Comparison of ENCODE assay signal across 11 cellular contexts in genomic region chr1:209926045-209926444, GRCh38. TPM values are rescaled to one million over a fixed set of nuclear protein-coding genes. Genes with fewer than 3 reads are reported as not detected.
DNase-seq lines count a peak whose midpoint lies in the region; ATAC-seq and TF ChIP-seq lines count a peak whose summit lies in the region.
"Had no signal": no experiment of that assay in that cellular context is flagged by ENCODE, and none has a peak within 500 bp of the region (broad histone marks: within the 10 kb centered on the region; RNA-seq: fewer than 3 reads in every experiment).

No MANE protein-coding gene starts in this region.

- H3K36me3 ChIP-seq in BJ (ENCODE audit: control insufficient read depth, insufficient read depth, low read length) (no peaks in the 10 kb centered on the region), PC-3 (ENCODE audit: low read depth, low read length) (no peaks in the 10 kb centered on the region)
- H3K36me3 ChIP-seq: gastrocnemius medialis had no signal

- peak; percentile 72 for ATAC-seq in PC-3
- ATAC-seq: gastrocnemius medialis had no signal

- no peak overlapping the region for H4K8ac ChIP-seq in H9 (replicated peaks; ENCODE audit: insufficient read length, low read depth, low read length)

- no peak overlapping the region for H2BK120ac ChIP-seq in H9 (ENCODE audit: low read depth, low read length, poor library complexity, severe bottlenecking)

- H2BK5ac ChIP-seq in H9 (ENCODE audit: insufficient read length, low read length): no peak overlapping the region

- POLR2A ChIA-PET in BJ (lab: Charles Lee) (no interaction called here), PC-3 (lab: Charles Lee; ENCODE audit: unreplicated experiment) (no interaction called here)

- H3T11ph ChIP-seq in H9 (ENCODE audit: low read length): no peak overlapping the region

- WGBS in H9 (ENCODE audit: extremely low coverage, insufficient read length, low lambda C conversion rate): no CpG with 5 or more reads among the region's 3 CpGs

- H4K20me1 ChIP-seq in PC-3 (ENCODE audit: low read length): no peaks in the 10 kb centered on the region
- no peaks in the 10 kb centered on the region for H4K20me1 ChIP-seq in H9 (ENCODE audit: control insufficient read depth, insufficient read depth, insufficient read length)

- no peaks in the 10 kb centered on the region for H3K23me2 ChIP-seq in H9 (ENCODE audit: insufficient read length, low read depth, low read length, poor library complexity, severe bottlenecking)

- H3K14ac ChIP-seq in H9 (ENCODE audit: insufficient read depth, low read length): no peak overlapping the region

- H2BK15ac ChIP-seq in H9 (ENCODE audit: low read depth, low read length): no peak overlapping the region

- TF ChIP-seq CTCF in BJ (IDR thresholded peaks at IDR 0.05; ENCODE audit: insufficient read depth, low read depth, low read length) (no peak), PC-3 (conservative IDR thresholded peaks at IDR 0.05; ENCODE audit: low read depth, low read length) (no peak), fibroblast of the aortic adventitia (IDR thresholded peaks at IDR 0.05; ENCODE audit: insufficient read depth, low read length) (no peak), H9 (conservative IDR thresholded peaks at IDR 0.05) (no peak)

- no TSS peak for BruUV-seq in PC-3 (replicated peaks; lab: Mats Ljungman, UMichigan)

- CTCF ChIA-PET in BJ (lab: Yijun Ruan, JAX): interaction anchor here (0.9 to 1.3 kb wide), 3 partner anchors 9 to 25 kb away, joined by 3 read pairs; no protein-coding TSS in a partner anchor
- CTCF ChIA-PET in PC-3 (lab: Charles Lee): interaction anchor here (0.6 kb wide), 1 partner anchor 53 kb away, joined by 3 read pairs; no protein-coding TSS in a partner anchor

- H4K91ac ChIP-seq in H9 (ENCODE audit: insufficient read length, low read depth, low read length): no peak overlapping the region

- no peak overlapping the region for H2AK5ac ChIP-seq in H9 (ENCODE audit: insufficient read length, low read length)

- H2AFZ ChIP-seq in PC-3 (ENCODE audit: low read length) (peak overlapping the region; percentile 16; the same call in 1 of the 2 replicates), H9 (ENCODE audit: low read length) (no peak overlapping the region)

- no peak overlapping the region for H2BK20ac ChIP-seq in H9 (ENCODE audit: low read depth, low read length, poor library complexity, severe bottlenecking)

- no peak overlapping the region for H4K5ac ChIP-seq in H9 (ENCODE audit: insufficient read length, low read depth, low read length)

- H3K9me2 ChIP-seq in PC-3 (replicated peaks; ENCODE audit: low read length): no peaks in the 10 kb centered on the region

- peaks cover 3 to 10% of the 10 kb centered on the region in 2 experiments; a peak in 3 of 4 replicates for H3K4me1 Mint-ChIP-seq in H9
- H3K4me1 Mint-ChIP-seq: nephron had no signal

- no peak overlapping the region for H2BK12ac ChIP-seq in H9 (ENCODE audit: insufficient read length, low read depth, low read length)

- H3K36me3 Mint-ChIP-seq in H9 (ENCODE audit: insufficient read depth in 1 of 3, low read depth in 3 of 3): peaks cover 0 to 2% (median 0%) of the 10 kb centered on the region in 3 experiments; a peak in 2 of 7 replicates

- H3K4me1 ChIP-seq in PC-3 (ENCODE audit: insufficient read depth, low read length): peaks cover 14% of the 10 kb centered on the region
- no peaks in the 10 kb centered on the region; the same call in 1 of the 2 replicates for H3K4me1 ChIP-seq in H9 (ENCODE audit: insufficient read depth, low read length)
- H3K4me1 ChIP-seq: gastrocnemius medialis had no signal

- H3K56ac ChIP-seq in H9 (ENCODE audit: insufficient read length, low read depth, low read length): no peak overlapping the region

- H3K4me3 ChIP-seq in BJ (ENCODE audit: low read depth, low read length) (no peak overlapping the region), PC-3 (ENCODE audit: low read length) (no peak overlapping the region), fibroblast of the aortic adventitia (ENCODE audit: low read depth, low read length) (no peak overlapping the region)
- H3K4me3 ChIP-seq: gastrocnemius medialis had no signal

- peak overlapping the region; percentile 61 for H3K4me2 ChIP-seq in PC-3 (ENCODE audit: low read length)
- H3K4me2 ChIP-seq in H9 (ENCODE audit: insufficient read depth, insufficient read length, low read length): no peak overlapping the region

- no peak overlapping the region for H3K4ac ChIP-seq in H9 (ENCODE audit: low read depth, low read length)

- H3K27ac ChIP-seq in PC-3 (ENCODE audit: low read length) (no peak overlapping the region), H9 (ENCODE audit: insufficient read length, low read depth, low read length) (no peak overlapping the region)
- H3K27ac ChIP-seq: gastrocnemius medialis had no signal

- H3F3A ChIP-seq in PC-3 (ENCODE audit: low read length, unreplicated experiment): no peaks in the 10 kb centered on the region

- H3K27me3 ChIP-seq in BJ (ENCODE audit: control insufficient read depth, insufficient read depth, low read length) (no peaks in the 10 kb centered on the region), PC-3 (ENCODE audit: low read length) (no peaks in the 10 kb centered on the region), H9 (ENCODE audit: insufficient read depth, low read length) (no peaks in the 10 kb centered on the region)
- H3K27me3 ChIP-seq: gastrocnemius medialis had no signal

- H3K9ac ChIP-seq in PC-3 (ENCODE audit: low read length): no peak overlapping the region
- no peak overlapping the region for H3K9ac ChIP-seq in H9 (ENCODE audit: extremely low read depth, insufficient read length, low read length)

- no peak overlapping the region for H3K23ac ChIP-seq in H9 (ENCODE audit: insufficient read length, low read depth, low read length)

- H3K27me3 Mint-ChIP-seq in H9 (ENCODE audit: low read depth): no peaks in the 10 kb centered on the region

- H3K9me3 ChIP-seq in PC-3 (ENCODE audit: low read length): no peaks in the 10 kb centered on the region
- H3K9me3 ChIP-seq in H9 (ENCODE audit: control insufficient read depth, low read depth, low read length): no peaks in the 10 kb centered on the region
- H3K9me3 ChIP-seq: gastrocnemius medialis had no signal

- no peak overlapping the region for H3K4me3 Mint-ChIP-seq in H9
- H3K4me3 Mint-ChIP-seq: activated T-helper 1 cell treated with anti-CD3 and anti-CD28 coated beads, Interleukin-12 subunit alpha, Interleukin-12 subunit beta, Interleukin-2, Interleukin-4 antibody, amounts not matched to agents 30 ng/mL and 10 ng/mL and 1 ng/mL, durations not matched to agents 14 hours and 24 hours and 36 hours; nephron had no signal

- H3K79me1 ChIP-seq in H9 (ENCODE audit: insufficient read depth, low read depth, low read length, poor library complexity, severe bottlenecking): no peaks in the 10 kb centered on the region

- DNase-seq in BJ (ENCODE audit: low read depth) (peak; percentile 62), NCI-H1048 (lab: John Stamatoyannopoulos, UW) (peak; percentile 42), PC-3 (peak; percentile 84), fibroblast of the aortic adventitia (ENCODE audit: low read depth) (peak; percentile 87), H9 (no peak), putamen (ENCODE audit: low spot score) (no peak), ureter (ENCODE audit: low spot score) (no peak)
- DNase-seq in activated CD8-positive, alpha-beta memory T cell treated with anti-CD3 and anti-CD28 coated beads for 24 hours: no peak
- DNase-seq: gastrocnemius medialis had no signal

- H3K9me3 Mint-ChIP-seq in H9: peaks cover 0 to under 1% of the 10 kb centered on the region in 2 experiments; a peak in 1 of 5 replicates
- H3K9me3 Mint-ChIP-seq: activated T-helper 1 cell treated with anti-CD3 and anti-CD28 coated beads, Interleukin-12 subunit alpha, Interleukin-12 subunit beta, Interleukin-2, Interleukin-4 antibody, amounts not matched to agents 30 ng/mL and 10 ng/mL and 1 ng/mL, durations not matched to agents 14 hours and 24 hours and 36 hours; nephron had no signal

- H3K79me2 ChIP-seq in PC-3 (ENCODE audit: low read length) (no peaks in the 10 kb centered on the region), H9 (ENCODE audit: insufficient read depth, low read length) (no peaks in the 10 kb centered on the region)

- no peak overlapping the region for H3K18ac ChIP-seq in H9 (ENCODE audit: insufficient read length, low read depth, low read length)

- intact Hi-C loops in PC-3 (cut with micrococcal nuclease): no loop called here

- H3K27ac Mint-ChIP-seq in H9: no peak overlapping the region
- H3K27ac Mint-ChIP-seq: activated T-helper 1 cell treated with anti-CD3 and anti-CD28 coated beads, Interleukin-12 subunit alpha, Interleukin-12 subunit beta, Interleukin-2, Interleukin-4 antibody, amounts not matched to agents 30 ng/mL and 10 ng/mL and 1 ng/mL, durations not matched to agents 14 hours and 24 hours and 36 hours; nephron had no signal

RNA-seq across cellular contexts. Expression of gene SYT14, which starts 12.0 kb away (rescaled TPM):
- 1.5 and 3.1 TPM in 2 replicates for polyA plus RNA-seq in BJ (2011; rRNA removed)
- polyA minus RNA-seq in BJ (2011; rRNA and poly(A)+ RNA removed): 3.5 and 4.4 TPM in 2 replicates
- total RNA-seq in PC-3 (2014; rRNA removed) (3.5 and 5.2 TPM in 2 replicates), fibroblast of the aortic adventitia (ENCODE audit: low replicate concordance) (0.08 and 35.0 TPM in 2 replicates), H9 (2021) (8.8 and 10.3 TPM in 2 replicates), ureter (0.05 TPM)
- total RNA-seq: activated T-helper 1 cell treated with anti-CD3 and anti-CD28 coated beads, Interleukin-12 subunit alpha, Interleukin-12 subunit beta, Interleukin-2, Interleukin-4 antibody, amounts not matched to agents 30 ng/mL and 10 ng/mL and 1 ng/mL, durations not matched to agents 14 hours and 24 hours and 36 hours had no signal

Comparison
In these comparisons a context has a peak if more than half of its experiments do, and no peak if none do; other contexts are left out.
1. DNase-seq: peak in BJ (single experiment), NCI-H1048 (single experiment), PC-3 (single experiment) and fibroblast of the aortic adventitia (single experiment); none in H9 (single experiment), putamen (single experiment), activated CD8-positive, alpha-beta memory T cell treated with anti-CD3 and anti-CD28 coated beads for 24 hours (single experiment) and ureter (single experiment).